19 cellular contexts compared by ENCODE assay signal in genomic region chr6:50929323-50929722, GRCh38.
DNase-seq lines count a peak whose midpoint lies in the region; ATAC-seq and TF ChIP-seq lines count a peak whose summit lies in the region.
"Had no signal": no experiment of that assay in that cellular context is flagged by ENCODE, and none has a peak within 500 bp of the region (broad histone marks: within the 10 kb centered on the region; RNA-seq: fewer than 3 reads in every experiment).

No MANE protein-coding gene starts in this region.

- no peaks in the 10 kb centered on the region for H3K27me3 ChIP-seq in endodermal cell (ENCODE audit: control insufficient read depth, insufficient read depth, low read length, poor library complexity, severe bottlenecking)
- no peaks in the 10 kb centered on the region for H3K27me3 ChIP-seq in neural progenitor cell

- H3K9me3 ChIP-seq in endodermal cell (ENCODE audit: control insufficient read depth, low read length) (no peaks in the 10 kb centered on the region), neural progenitor cell (ENCODE audit: low read depth) (no peaks in the 10 kb centered on the region)
- H3K9me3 ChIP-seq: A549 had no signal

- no peak for DNase-seq in WTC11 (ENCODE audit: low spot score)
- DNase-seq in endodermal cell, result no peak
- peak; percentile 8 for DNase-seq in neural progenitor cell (ENCODE audit: low spot score)
- DNase-seq in GF-D8 (lab: John Stamatoyannopoulos, UW), result no peak
- no peak for DNase-seq in ACHN
- DNase-seq: 8988T; C1 segment of cervical spinal cord; Calu3; CD4-positive, alpha-beta memory T cell; COR-L47; DMS53; DMS79 treated with DMSO at 0.1 percent for 48 hours; GOT3; H7; HFFc6 had no signal

- H3K27me3 Mint-ChIP-seq in WTC11 (ENCODE audit: low read depth) (no peaks in the 10 kb centered on the region), endodermal cell (ENCODE audit: insufficient read depth) (no peaks in the 10 kb centered on the region), neural progenitor cell (ENCODE audit: insufficient read depth, low read depth) (peaks cover 2% of the 10 kb centered on the region)
- H3K27me3 Mint-ChIP-seq: CD4-positive, alpha-beta memory T cell had no signal

- H3K9ac ChIP-seq in endodermal cell (ENCODE audit: extremely low read depth, low read length, poor library complexity, severe bottlenecking) (no peak overlapping the region), neural progenitor cell (no peak overlapping the region)

- POLR2A ChIA-PET in WTC11 (lab: Charles Lee), result no interaction called here

- no peaks in the 10 kb centered on the region for H4K20me1 ChIP-seq in neural progenitor cell (ENCODE audit: low read depth)

- CTCF ChIA-PET in WTC11 (lab: Charles Lee), result no interaction called here

- H2AFZ ChIP-seq in neural progenitor cell (replicated peaks), result peak overlapping the region; percentile 51

- H3K9me3 Mint-ChIP-seq in WTC11 (no peaks in the 10 kb centered on the region), endodermal cell (peaks cover 4% of the 10 kb centered on the region), neural progenitor cell (no peaks in the 10 kb centered on the region)

- peak; percentile 48 for ATAC-seq in WTC11
- ATAC-seq in HG03342 (IDR thresholded peaks at IDR 0.05; ENCODE audit: unreplicated experiment), result no peak
- ATAC-seq: A549, GM12878, HCT116 had no signal

- no peak for TF ChIP-seq CTCF in WTC11 (IDR thresholded peaks at IDR 0.05)
- TF ChIP-seq CTCF in endodermal cell (conservative IDR thresholded peaks at IDR 0.05), result peak; percentile 23
- TF ChIP-seq CTCF in neural progenitor cell (IDR thresholded peaks at IDR 0.05), result no peak

- no peak overlapping the region for H3K4me3 ChIP-seq in endodermal cell (ENCODE audit: low read length)
- H3K4me3 ChIP-seq in neural progenitor cell, result no peak overlapping the region
- H3K4me3 ChIP-seq: A549, GM12878 had no signal

- H3K36me3 ChIP-seq in endodermal cell (ENCODE audit: control insufficient read depth, insufficient read depth, low read length), result no peaks in the 10 kb centered on the region
- no peaks in the 10 kb centered on the region for H3K36me3 ChIP-seq in neural progenitor cell

- no peaks in the 10 kb centered on the region for H3K4me1 Mint-ChIP-seq in WTC11
- H3K4me1 Mint-ChIP-seq in endodermal cell, result peaks cover 17% of the 10 kb centered on the region
- H3K4me1 Mint-ChIP-seq in neural progenitor cell, result peaks cover 4% of the 10 kb centered on the region
- H3K4me1 Mint-ChIP-seq: CD4-positive, alpha-beta memory T cell had no signal

- no peaks in the 10 kb centered on the region for H3K79me2 ChIP-seq in neural progenitor cell (ENCODE audit: low read depth)

- 83 to 90% methylated on average over 2 to 3 of the region's 3 CpGs for WGBS in endodermal cell (ENCODE audit: insufficient coverage in 1 of 2, insufficient read length in 1 of 2), 2 experiments

- H3K4me1 ChIP-seq in endodermal cell (ENCODE audit: control insufficient read depth, insufficient read depth, low read length), result no peaks in the 10 kb centered on the region
- H3K4me1 ChIP-seq in neural progenitor cell, result peaks cover 8% of the 10 kb centered on the region
- H3K4me1 ChIP-seq: A549 had no signal

- H3K4me2 ChIP-seq in neural progenitor cell, result no peak overlapping the region
- H3K4me2 ChIP-seq: A549 had no signal

- H3K27ac ChIP-seq in endodermal cell (ENCODE audit: low read depth, low read length), result no peak overlapping the region
- no peak overlapping the region for H3K27ac ChIP-seq in neural progenitor cell
- H3K27ac ChIP-seq: A549 had no signal

- H3K36me3 Mint-ChIP-seq in WTC11, result no peaks in the 10 kb centered on the region
- no peaks in the 10 kb centered on the region for H3K36me3 Mint-ChIP-seq in endodermal cell (ENCODE audit: low read depth)
- H3K36me3 Mint-ChIP-seq in neural progenitor cell, result no peaks in the 10 kb centered on the region
- H3K36me3 Mint-ChIP-seq: CD4-positive, alpha-beta memory T cell had no signal

- in situ Hi-C loops in ACHN (cut with HindIII; ENCODE audit: low pct_ligation_motif_present, low pct_unique_long_range_greater_than_20kb, low sequenced_read_pairs), result no loop called here

- H3K27ac Mint-ChIP-seq in WTC11 (no peak overlapping the region), endodermal cell (no peak overlapping the region), neural progenitor cell (no peak overlapping the region)
- H3K27ac Mint-ChIP-seq: CD4-positive, alpha-beta memory T cell; HFFc6 had no signal

- H3K4me3 Mint-ChIP-seq in WTC11, result no peak overlapping the region
- no peak overlapping the region for H3K4me3 Mint-ChIP-seq in endodermal cell
- no peak overlapping the region for H3K4me3 Mint-ChIP-seq in neural progenitor cell
- H3K4me3 Mint-ChIP-seq: CD4-positive, alpha-beta memory T cell; HFFc6 had no signal

- H3F3A ChIP-seq in neural progenitor cell (ENCODE audit: low read depth), result no peaks in the 10 kb centered on the region

TF ChIP-seq in WTC11, 78 proteins besides CTCF, POLR2A, EP300 and RAD21:
- no peak for TF ChIP-seq ATF2 (CRISPR knock-in tag; IDR thresholded peaks at IDR 0.05; ENCODE audit: borderline replicate concordance, low read depth)
- no peak for TF ChIP-seq ATF1 (CRISPR knock-in tag; IDR thresholded peaks at IDR 0.05)
- no peak for TF ChIP-seq TCF7 (CRISPR knock-in tag; IDR thresholded peaks at IDR 0.05; ENCODE audit: low read depth)
- no peak for TF ChIP-seq USF1 (CRISPR knock-in tag; IDR thresholded peaks at IDR 0.05)
- no peak for TF ChIP-seq GRHL2 (CRISPR knock-in tag; IDR thresholded peaks at IDR 0.05; ENCODE audit: insufficient replicate concordance, severe bottlenecking)
- no peak for TF ChIP-seq GTF2I (CRISPR knock-in tag; conservative IDR thresholded peaks at IDR 0.05)
- no peak for TF ChIP-seq FOXP1 (CRISPR knock-in tag; IDR thresholded peaks at IDR 0.05; ENCODE audit: borderline replicate concordance)
- no peak for TF ChIP-seq MAX (CRISPR knock-in tag; IDR thresholded peaks at IDR 0.05)
- no peak for TF ChIP-seq NFE2L1 (CRISPR knock-in tag; IDR thresholded peaks at IDR 0.05)
- no peak for TF ChIP-seq ZNF396 (CRISPR knock-in tag; IDR thresholded peaks at IDR 0.05; ENCODE audit: borderline replicate concordance)
- no peak for TF ChIP-seq IRF2 (CRISPR knock-in tag; IDR thresholded peaks at IDR 0.05; ENCODE audit: borderline replicate concordance, low read depth)
- no peak for TF ChIP-seq NR3C1 (CRISPR knock-in tag; conservative IDR thresholded peaks at IDR 0.05; ENCODE audit: low read depth)
- no peak for TF ChIP-seq MLX (CRISPR knock-in tag; IDR thresholded peaks at IDR 0.05)
- TF ChIP-seq PREB (CRISPR knock-in tag; IDR thresholded peaks at IDR 0.05; ENCODE audit: borderline replicate concordance), result no peak
- no peak for TF ChIP-seq MXD4 (CRISPR knock-in tag; IDR thresholded peaks at IDR 0.05; ENCODE audit: borderline replicate concordance)
- no peak for TF ChIP-seq ZNF416 (CRISPR knock-in tag; IDR thresholded peaks at IDR 0.05)
- TF ChIP-seq CREM (CRISPR knock-in tag; IDR thresholded peaks at IDR 0.05), result no peak
TF ChIP-seq in WTC11: peak in this region for 0.
